18 cellular contexts compared by ENCODE assay signal in genomic region chr9:1599961-1600360, GRCh38.
DNase-seq lines count a peak whose midpoint lies in the region; TF ChIP-seq lines count a peak whose summit lies in the region.
"Had no signal": no experiment of that assay in that cellular context is flagged by ENCODE, and none has a peak within 500 bp of the region (broad histone marks: within the 10 kb centered on the region; RNA-seq: fewer than 3 reads in every experiment).

No MANE protein-coding gene starts in this region.

- TF ChIP-seq POLR2A in uterus (IDR thresholded peaks at IDR 0.05): no peak

- TF ChIP-seq CTCF in LNCaP clone FGC (IDR thresholded peaks at IDR 0.05; ENCODE audit: control insufficient read depth, extremely low read depth, insufficient read depth) (no peak), VCaP (conservative IDR thresholded peaks at IDR 0.05) (no peak), uterus (IDR thresholded peaks at IDR 0.05) (no peak)

- no peaks in the 10 kb centered on the region for H3K27me3 ChIP-seq in uterus
- H3K27me3 ChIP-seq: BE2C, BLaER1 had no signal

- H3K4me3 ChIP-seq in LNCaP clone FGC (ENCODE audit: low read depth, low read length): no peak overlapping the region
- no peak overlapping the region for H3K4me3 ChIP-seq in uterus
- H3K4me3 ChIP-seq: BLaER1 had no signal

- H3K9me3 ChIP-seq in uterus: no peaks in the 10 kb centered on the region
- H3K9me3 ChIP-seq: BE2C, BLaER1 had no signal

- H3K4me1 ChIP-seq in uterus: no peaks in the 10 kb centered on the region
- H3K4me1 ChIP-seq: BE2C, BLaER1 had no signal

- no peaks in the 10 kb centered on the region for H3K36me3 ChIP-seq in uterus
- H3K36me3 ChIP-seq: BE2C, BLaER1 had no signal

- intact Hi-C loops in uterus (cut with DNase I; ENCODE audit: low total_unique reads): no loop called here

- H3K27ac ChIP-seq in VCaP: peak overlapping the region; percentile 27; the same call in 1 of the 2 replicates
- no peak overlapping the region for H3K27ac ChIP-seq in uterus
- H3K27ac ChIP-seq: BLaER1 had no signal

- DNase-seq in LNCaP clone FGC (ENCODE audit: low read depth) (peak; percentile 1), DMS53 (lab: John Stamatoyannopoulos, UW) (no peak), uterus (no peak)
- DNase-seq in stimulated activated CD4-positive, alpha-beta T cell treated with anti-CD3 and anti-CD28 coated beads, Interleukin-4, amount 100 ng/mL, for 4 hours: no peak
- DNase-seq: 8988T; ACHN; BE2C; C1 segment of cervical spinal cord; CD4-positive, alpha-beta memory T cell; CD4-positive, CD25-positive, alpha-beta regulatory T cell; CD8-positive, alpha-beta memory T cell; COR-L47; DMS 273 treated with DMSO at 0.1 percent for 48 hours; DMS153; DMS79 treated with DMSO at 0.1 percent for 48 hours; GF-D8 had no signal
